ENCODE assay signal across 17 cellular contexts in genomic region chr2:139296672-139297209, GRCh38.
DNase-seq lines count a peak whose midpoint lies in the region; ATAC-seq, FAIRE-seq and TF ChIP-seq lines count a peak whose summit lies in the region.
"Had no signal": no experiment of that assay in that cellular context is flagged by ENCODE, and none has a peak within 500 bp of the region (broad histone marks: within the 10 kb centered on the region; RNA-seq: fewer than 3 reads in every experiment).

No MANE protein-coding gene starts in this region.

- ATAC-seq in PC-3 = no peak
- ATAC-seq: CD8-positive, alpha-beta T cell had no signal

- H3K9me2 ChIP-seq in PC-3 (replicated peaks; ENCODE audit: low read length) = no peaks in the 10 kb centered on the region

- CTCF ChIA-PET in PC-3 (lab: Charles Lee) = no interaction called here

- H3K9ac ChIP-seq in PC-3 (ENCODE audit: low read length) = no peak overlapping the region
- H3K9ac ChIP-seq: KMS-11 had no signal

- no peaks in the 10 kb centered on the region for H3K4me1 ChIP-seq in PC-3 (ENCODE audit: insufficient read depth, low read length)
- H3K4me1 ChIP-seq: BE2C, HAP-1, SJSA1 had no signal

- no TSS peak for BruUV-seq in PC-3 (replicated peaks; lab: Mats Ljungman, UMichigan)

- H3K79me2 ChIP-seq in PC-3 (ENCODE audit: low read length) = no peaks in the 10 kb centered on the region

- DNase-seq in ELR (ENCODE audit: low read depth) = peak; percentile 5
- peak; percentile 33 for DNase-seq in PC-3
- DNase-seq in fibroblast of pulmonary artery (ENCODE audit: low read depth) = peak; percentile 3
- peak; percentile 43 for DNase-seq in putamen (ENCODE audit: low spot score)
- DNase-seq in D721Med (ENCODE audit: insufficient read length, low spot score) = no peak
- DNase-seq in NCI-H1092 (lab: John Stamatoyannopoulos, UW) = no peak
- no peak for DNase-seq in amygdala (lab: John Stamatoyannopoulos, UW)
- DNase-seq: BE2C; CD8-positive, alpha-beta T cell; DMS79; MM.1S; NCI-H187; NCI-H510A; NCI-H774 had no signal

- H3K27ac ChIP-seq in PC-3 (ENCODE audit: low read length) = no peak overlapping the region
- H3K27ac ChIP-seq: KMS-11, SJSA1 had no signal

- no peak overlapping the region for H2AFZ ChIP-seq in PC-3 (ENCODE audit: low read length)

- intact Hi-C loops in PC-3 (cut with micrococcal nuclease) = no loop called here

- H4K20me1 ChIP-seq in PC-3 (ENCODE audit: low read length) = no peaks in the 10 kb centered on the region

- no peaks in the 10 kb centered on the region for H3K27me3 ChIP-seq in PC-3 (ENCODE audit: low read length)
- H3K27me3 ChIP-seq: BE2C, SJSA1 had no signal

- no peak for FAIRE-seq in D721Med (lab: Jason Lieb, UNC)

- no peaks in the 10 kb centered on the region for H3F3A ChIP-seq in PC-3 (ENCODE audit: low read length, unreplicated experiment)

- TF ChIP-seq CTCF in PC-3 (conservative IDR thresholded peaks at IDR 0.05; ENCODE audit: low read depth, low read length) = no peak
- no peak for TF ChIP-seq CTCF in fibroblast of pulmonary artery (IDR thresholded peaks at IDR 0.05; ENCODE audit: low read length, missing control alignments)
- TF ChIP-seq CTCF in D721Med (IDR thresholded peaks at IDR 0.05; ENCODE audit: insufficient read depth, missing control alignments) = no peak

- H3K4me3 ChIP-seq in PC-3 (ENCODE audit: low read length) (no peak overlapping the region), fibroblast of pulmonary artery (replicated peaks; ENCODE audit: low read depth, low read length) (no peak overlapping the region)
- H3K4me3 ChIP-seq: HAP-1, SJSA1 had no signal

- POLR2A ChIA-PET in PC-3 (lab: Charles Lee; ENCODE audit: unreplicated experiment) = no interaction called here

- no peaks in the 10 kb centered on the region for H3K36me3 ChIP-seq in PC-3 (ENCODE audit: low read depth, low read length)
- H3K36me3 ChIP-seq: BE2C, HAP-1, SJSA1 had no signal

- H3K9me3 ChIP-seq in PC-3 (ENCODE audit: low read length) = no peaks in the 10 kb centered on the region
- H3K9me3 ChIP-seq: BE2C, HAP-1, SJSA1 had no signal

- H3K4me2 ChIP-seq in PC-3 (ENCODE audit: low read length) = no peak overlapping the region
- H3K4me2 ChIP-seq: KMS-11 had no signal

Comparison
In these comparisons a context has a peak if more than half of its experiments do, and no peak if none do; other contexts are left out.
1. DNase-seq: peak in ELR (single experiment), PC-3 (single experiment), fibroblast of pulmonary artery (single experiment) and putamen (single experiment); none in D721Med (single experiment), NCI-H1092 (single experiment) and amygdala (0 of 56).